10 cellular contexts compared by ENCODE assay signal in the genomic region with DNA sequence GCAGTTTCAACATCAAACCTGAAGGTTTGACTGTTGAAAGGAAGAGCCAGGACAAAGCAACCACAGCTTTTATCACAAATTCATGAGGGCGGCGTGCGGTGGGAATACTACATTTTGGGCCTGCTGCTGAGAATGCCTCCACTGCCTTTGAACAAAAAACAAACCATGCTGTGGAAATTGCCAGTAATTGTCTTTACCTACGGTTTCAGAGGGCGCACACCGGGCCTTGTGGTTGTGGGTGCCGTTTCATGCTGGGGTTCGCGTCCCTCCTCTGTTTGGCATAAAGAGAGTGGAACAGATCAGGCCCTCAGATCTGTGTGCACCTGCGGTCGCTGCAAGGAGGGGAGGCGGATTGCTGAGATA. TPM values are rescaled to one million over a fixed set of nuclear protein-coding genes. Genes with fewer than 3 reads are reported as not detected.
DNase-seq lines count a peak whose midpoint lies in the region; ATAC-seq and TF ChIP-seq lines count a peak whose summit lies in the region.
"Had no signal": no experiment of that assay in that cellular context is flagged by ENCODE, and none has a peak within 500 bp of the region (broad histone marks: within the 10 kb centered on the region; RNA-seq: fewer than 3 reads in every experiment).

No MANE protein-coding gene starts in this region.

- no peak for TF ChIP-seq EP300 in sigmoid colon (IDR thresholded peaks at IDR 0.05)

- intact Hi-C loops in sigmoid colon (cut with DNase I) (no loop called here), upper lobe of right lung (cut with DNase I) (no loop called here), tibial artery (cut with DNase I; ENCODE audit: low total_unique reads) (no loop called here)

- TF ChIP-seq CTCF in sigmoid colon (IDR thresholded peaks at IDR 0.05) (no peak), upper lobe of right lung (IDR thresholded peaks at IDR 0.05) (no peak), tibial artery (IDR thresholded peaks at IDR 0.05) (no peak)

- H3K27ac ChIP-seq in sigmoid colon, result no peak overlapping the region
- H3K27ac ChIP-seq in upper lobe of right lung, result no peak overlapping the region
- no peak overlapping the region for H3K27ac ChIP-seq in tibial artery
- H3K27ac ChIP-seq: VCaP had no signal

- H3K4me3 ChIP-seq in sigmoid colon (no peak overlapping the region), upper lobe of right lung (no peak overlapping the region), tibial artery (no peak overlapping the region)

- peak; percentile 82 to 84 for DNase-seq in activated CD4-positive, alpha-beta T cell treated with anti-CD3 and anti-CD28 coated beads for 4 hours
- peak; percentile 45 to 61 for DNase-seq in activated T-helper 1 cell treated with anti-CD3 and anti-CD28 coated beads, Interleukin-2, amount 50 U/mL, for 16 hours (ENCODE audit: low read depth in 1 of 2, low spot score in 1 of 2)
- DNase-seq in sigmoid colon (peak; percentile 13), NCI-H1048 (lab: John Stamatoyannopoulos, UW) (no peak), upper lobe of right lung (no peak), tibial artery (no peak)
- peak; percentile 78 for DNase-seq in stimulated activated naive CD4-positive, alpha-beta T cell treated with Interleukin-2 at 50 U/mL for 16 hours (lab: John Stamatoyannopoulos, UW)
- DNase-seq: hypothalamus, NCI-H1417 treated with DMSO at 0.1 percent for 48 hours had no signal

- no peaks in the 10 kb centered on the region for H3K4me1 ChIP-seq in sigmoid colon
- no peaks in the 10 kb centered on the region for H3K4me1 ChIP-seq in upper lobe of right lung
- no peaks in the 10 kb centered on the region for H3K4me1 ChIP-seq in tibial artery

- ATAC-seq in upper lobe of right lung, result no peak

- WGBS in sigmoid colon, 2 donors, result 77 to 92% methylated on average over 12 of the region's 12 CpGs

- H3K27me3 ChIP-seq in sigmoid colon, result no peaks in the 10 kb centered on the region
- no peaks in the 10 kb centered on the region for H3K27me3 ChIP-seq in upper lobe of right lung
- peaks cover 0 to 3% of the 10 kb centered on the region in 2 donors for H3K27me3 ChIP-seq in tibial artery

- no peak for TF ChIP-seq POLR2A in sigmoid colon (IDR thresholded peaks at IDR 0.05)

- no peaks in the 10 kb centered on the region for H3K9me3 ChIP-seq in sigmoid colon
- H3K9me3 ChIP-seq in upper lobe of right lung, result no peaks in the 10 kb centered on the region
- H3K9me3 ChIP-seq in tibial artery, result no peaks in the 10 kb centered on the region

- no peaks in the 10 kb centered on the region for H3K36me3 ChIP-seq in sigmoid colon
- no peaks in the 10 kb centered on the region for H3K36me3 ChIP-seq in upper lobe of right lung
- no peaks in the 10 kb centered on the region for H3K36me3 ChIP-seq in tibial artery

RNA-seq across cellular contexts. Expression of a gene that starts 27.6 kb away (rescaled TPM):
- total RNA-seq in sigmoid colon, result 1 to 10 TPM in 1 of 4 donors, under 1 TPM in 3; 0.36 to 1.5 (median 0.62) TPM
- 10 to 100 TPM in 1 of 3 donors, 1 to 10 TPM in 2; 1.8 to 38.4 (median 3.7) TPM for polyA plus RNA-seq in sigmoid colon
- total RNA-seq in upper lobe of right lung, result 7.0 TPM

Comparison
In these comparisons a context has a peak if more than half of its experiments do, and no peak if none do; other contexts are left out.
1. DNase-seq: peak in activated CD4-positive, alpha-beta T cell treated with anti-CD3 and anti-CD28 coated beads for 4 hours (2 of 2), activated T-helper 1 cell treated with anti-CD3 and anti-CD28 coated beads, Interleukin-2, amount 50 U/mL, for 16 hours (2 of 2), sigmoid colon (single experiment) and stimulated activated naive CD4-positive, alpha-beta T cell treated with Interleukin-2 at 50 U/mL for 16 hours (single experiment); none in NCI-H1048 (single experiment), upper lobe of right lung (single experiment) and tibial artery (0 of 2).